Comparison of ENCODE assay signal across 8 cellular contexts in the genomic region with DNA sequence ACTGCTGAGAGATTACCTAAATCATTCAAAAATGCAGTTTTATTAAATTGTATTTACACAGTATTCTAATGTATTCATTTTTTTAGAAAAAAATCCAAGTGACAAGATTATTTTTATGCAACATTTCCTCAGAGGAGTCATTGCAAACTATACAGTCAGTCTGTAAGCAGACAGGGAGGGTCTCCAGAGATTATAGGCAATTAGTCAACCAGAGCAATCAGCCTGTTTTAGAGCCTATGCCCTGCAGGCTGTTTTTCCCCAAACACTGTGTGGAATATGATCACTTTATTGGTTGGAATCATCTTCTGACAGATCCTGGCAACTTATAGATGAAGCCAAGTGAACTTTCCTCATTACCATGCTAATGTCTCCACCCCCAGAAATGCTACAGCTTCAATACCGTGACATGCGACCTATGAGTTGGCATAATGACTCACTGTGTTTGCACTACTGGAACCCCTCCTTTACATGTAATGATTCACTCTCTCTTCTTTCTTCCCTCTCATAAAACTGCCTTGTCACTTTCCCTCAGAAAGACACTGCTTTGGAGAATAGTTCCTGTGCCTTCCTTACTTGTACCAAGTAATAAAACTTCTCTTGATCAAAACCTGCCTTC.
DNase-seq lines count a peak whose midpoint lies in the region; TF ChIP-seq lines count a peak whose summit lies in the region.

No MANE protein-coding gene starts in this region.

- H3K36me3 ChIP-seq in adipocyte (ENCODE audit: control insufficient read depth, insufficient read depth, low read length, severe bottlenecking), result no peaks in the 10 kb centered on the region
- H3K36me3 ChIP-seq in kidney epithelial cell (ENCODE audit: control insufficient read depth, insufficient read depth, low read length), result no peaks in the 10 kb centered on the region

- POLR2A ChIA-PET in HEK293T (lab: Yijun Ruan, JAX), result no interaction called here

- TF ChIP-seq CTCF in kidney epithelial cell (IDR thresholded peaks at IDR 0.05; ENCODE audit: insufficient read depth, low read length, poor library complexity, severe bottlenecking), result no peak

- no peaks in the 10 kb centered on the region for H3K9me3 ChIP-seq in adipocyte (ENCODE audit: control insufficient read depth, low read length)

- H3K4me3 ChIP-seq in adipocyte (ENCODE audit: low read length) (peak overlapping the region; percentile 29), kidney epithelial cell (ENCODE audit: low read depth, low read length) (no peak overlapping the region)

- DNase-seq in AML-193 (lab: John Stamatoyannopoulos, UW) (peak; percentile 44 to 51), HuH-7 (ENCODE audit: low spot score) (peak; percentile 25), adipocyte (ENCODE audit: low read depth) (peak; percentile 82), kidney epithelial cell (ENCODE audit: low read depth) (peak; percentile 84), DMS153 (lab: John Stamatoyannopoulos, UW) (no peak), HEK293T (ENCODE audit: extremely low spot score) (no peak)
- no peak for DNase-seq in activated CD4-positive, alpha-beta T cell treated with anti-CD3 and anti-CD28 coated beads for 48 hours
- no peak for DNase-seq in activated naive CD4-positive, alpha-beta T cell treated with anti-CD3 and anti-CD28 coated beads, Interleukin-2, amount 50 U/mL, for 16 hours

- H3K9ac ChIP-seq in adipocyte (ENCODE audit: low read length), result no peak overlapping the region

- H3K27me3 ChIP-seq in adipocyte (replicated peaks; ENCODE audit: control insufficient read depth, insufficient read depth, low read length) (peaks cover 2% of the 10 kb centered on the region), kidney epithelial cell (ENCODE audit: control insufficient read depth, insufficient read depth, low read length) (no peaks in the 10 kb centered on the region)

- peaks cover 8% of the 10 kb centered on the region for H3K4me1 ChIP-seq in adipocyte (ENCODE audit: control insufficient read depth, insufficient read depth, low read length)

- CTCF ChIA-PET in HEK293T (lab: Yijun Ruan, JAX), result no interaction called here

TF ChIP-seq in HEK293T, 16 proteins besides CTCF, POLR2A, EP300 and RAD21:
- no peak for TF ChIP-seq FOXA1 (IDR thresholded peaks at IDR 0.05)
- no peak for TF ChIP-seq TARDBP (IDR thresholded peaks at IDR 0.05)
- TF ChIP-seq L3MBTL2 (conservative IDR thresholded peaks at IDR 0.05), result no peak
- no peak for TF ChIP-seq HDGF (IDR thresholded peaks at IDR 0.05; ENCODE audit: borderline replicate concordance)
- TF ChIP-seq FOXM1 (IDR thresholded peaks at IDR 0.05; ENCODE audit: borderline replicate concordance), result no peak

Comparison
In these comparisons a context has a peak if more than half of its experiments do, and no peak if none do; other contexts are left out.
1. DNase-seq: peak in AML-193 (2 of 2), HuH-7 (single experiment), adipocyte (single experiment) and kidney epithelial cell (single experiment); none in activated CD4-positive, alpha-beta T cell treated with anti-CD3 and anti-CD28 coated beads for 48 hours (single experiment), DMS153 (single experiment), HEK293T (single experiment) and activated naive CD4-positive, alpha-beta T cell treated with anti-CD3 and anti-CD28 coated beads, Interleukin-2, amount 50 U/mL, for 16 hours (single experiment).